8 cellular contexts compared by ENCODE assay signal in the genomic region with DNA sequence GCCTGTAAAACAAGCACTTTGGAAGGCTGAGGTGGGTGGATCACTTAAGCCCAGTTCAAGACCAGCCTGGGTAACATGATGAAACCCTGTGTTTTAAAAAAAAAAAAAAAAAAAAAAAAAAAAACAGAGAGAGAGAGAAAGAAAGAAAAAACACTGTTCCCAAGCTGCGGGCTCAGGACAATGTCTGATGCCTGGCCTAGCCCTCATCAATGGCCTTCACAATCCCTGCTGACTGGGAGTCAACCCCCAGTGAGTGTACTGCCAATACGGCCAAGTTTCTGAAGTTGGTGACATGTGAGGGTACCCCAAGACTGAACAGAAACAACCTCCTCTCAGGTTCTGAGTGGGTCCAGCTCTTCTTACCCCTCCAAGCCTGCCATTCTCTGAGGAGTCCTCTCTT.
DNase-seq lines count a peak whose midpoint lies in the region; ATAC-seq and TF ChIP-seq lines count a peak whose summit lies in the region.
"Had no signal": no experiment of that assay in that cellular context is flagged by ENCODE, and none has a peak within 500 bp of the region (broad histone marks: within the 10 kb centered on the region; RNA-seq: fewer than 3 reads in every experiment).

No MANE protein-coding gene starts in this region.

- no peak overlapping the region for H2BK5ac ChIP-seq in IMR-90 (ENCODE audit: low read depth, low read length, poor library complexity, severe bottlenecking)

- peak overlapping the region; percentile 73; the same call in 1 of the 2 replicates for H3K27ac ChIP-seq in IMR-90 (ENCODE audit: insufficient read depth, low read length)

- peaks cover 2% of the 10 kb centered on the region for H3K36me3 Mint-ChIP-seq in activated naive CD8-positive, alpha-beta T cell treated with anti-CD3 and anti-CD28 coated beads, Interleukin-2, amount 50 U/mL, for 24 hours (ENCODE audit: low read depth)
- H3K36me3 Mint-ChIP-seq in stimulated activated naive B cell treated with anti-CD40 and anti-IgM and Interleukin-4, amounts not matched to agents 10 μg/mL and 1 μg/mL and 100 μg/mL, for 72 hours, result peaks cover 2 to 9% of the 10 kb centered on the region in 2 donors

- peak overlapping the region; percentile 82 for H3K27ac Mint-ChIP-seq in activated naive CD8-positive, alpha-beta T cell treated with anti-CD3 and anti-CD28 coated beads, Interleukin-2, amount 50 U/mL, for 24 hours
- H3K27ac Mint-ChIP-seq in stimulated activated naive B cell treated with anti-CD40 and anti-IgM and Interleukin-4, amounts not matched to agents 10 μg/mL and 1 μg/mL and 100 μg/mL, for 72 hours, result no peak overlapping the region

- TF ChIP-seq CTCF in IMR-90 (conservative IDR thresholded peaks at IDR 0.05; ENCODE audit: low read depth, low read length) (no peak), omental fat pad (IDR thresholded peaks at IDR 0.05) (no peak)

- peaks cover 86% of the 10 kb centered on the region for H4K20me1 ChIP-seq in IMR-90 (ENCODE audit: insufficient read depth, low read length)

- no peak overlapping the region for H2AFZ ChIP-seq in IMR-90 (replicated peaks; ENCODE audit: low read length, poor library complexity)

- H3K27me3 Mint-ChIP-seq in activated naive CD8-positive, alpha-beta T cell treated with anti-CD3 and anti-CD28 coated beads, Interleukin-2, amount 50 U/mL, for 24 hours, result no peaks in the 10 kb centered on the region
- H3K27me3 Mint-ChIP-seq in stimulated activated naive B cell treated with anti-CD40 and anti-IgM and Interleukin-4, amounts not matched to agents 10 μg/mL and 1 μg/mL and 100 μg/mL, for 72 hours, result no peaks in the 10 kb centered on the region

- TF ChIP-seq RAD21 in IMR-90 (IDR thresholded peaks at IDR 0.05; ENCODE audit: low read length), result no peak

- no peak overlapping the region for H2BK20ac ChIP-seq in IMR-90 (ENCODE audit: low read depth, low read length)

- H3K79me1 ChIP-seq in IMR-90 (ENCODE audit: low read depth in 1 of 2, low read length in 2 of 2), result peaks cover 2 to 87% of the 10 kb centered on the region in 2 experiments; a peak in 3 of 4 replicates

- H3K9me3 Mint-ChIP-seq in activated naive CD8-positive, alpha-beta T cell treated with anti-CD3 and anti-CD28 coated beads, Interleukin-2, amount 50 U/mL, for 24 hours, result no peaks in the 10 kb centered on the region
- no peaks in the 10 kb centered on the region for H3K9me3 Mint-ChIP-seq in stimulated activated naive B cell treated with anti-CD40 and anti-IgM and Interleukin-4, amounts not matched to agents 10 μg/mL and 1 μg/mL and 100 μg/mL, for 72 hours

- peak overlapping the region in 1 of 2 experiments; percentile 36; a peak in 1 of 4 replicates for H4K8ac ChIP-seq in IMR-90 (ENCODE audit: low read depth in 2 of 2, low read length in 2 of 2)

- H3K56ac ChIP-seq in IMR-90 (ENCODE audit: extremely low read depth, insufficient read depth, low read length), result no peak overlapping the region

- H2BK120ac ChIP-seq in IMR-90 (ENCODE audit: low read depth, low read length), result no peak overlapping the region; the same call in 1 of the 2 replicates

- no peaks in the 10 kb centered on the region for H3K27me3 ChIP-seq in IMR-90 (ENCODE audit: control insufficient read depth, insufficient read depth, low read length)

- no peaks in the 10 kb centered on the region for H3K36me3 ChIP-seq in IMR-90 (ENCODE audit: control insufficient read depth, insufficient read depth, low read length)

- no peak overlapping the region for H3K14ac ChIP-seq in IMR-90 (replicated peaks; ENCODE audit: low read depth, low read length)

- POLR2A ChIA-PET in IMR-90 (lab: Charles Lee; ENCODE audit: unreplicated experiment), result no interaction called here

- ATAC-seq in IMR-90 (ENCODE audit: low read depth), result no peak
- no peak for ATAC-seq in activated naive CD8-positive, alpha-beta T cell treated with anti-CD3 and anti-CD28 coated beads, Interleukin-2, amount 50 U/mL, for 24 hours
- ATAC-seq in left colon, result peak; percentile 3
- ATAC-seq in stimulated activated naive B cell treated with anti-CD40 and anti-IgM and Interleukin-4, amounts not matched to agents 10 μg/mL and 1 μg/mL and 100 μg/mL, for 72 hours (replicated peaks), result peak; percentile 3 to 31
- ATAC-seq in HG03159 (IDR thresholded peaks at IDR 0.05; ENCODE audit: unreplicated experiment), result no peak
- ATAC-seq in omental fat pad (ENCODE audit: low FRiP score), result no peak

- H3K4me2 ChIP-seq in IMR-90 (ENCODE audit: low read depth, low read length), result no peak overlapping the region; the same call in 1 of the 2 replicates

- in situ Hi-C loops in IMR-90 (cut with MboI; ENCODE audit: low sequenced_read_pairs), result loop anchor here (10.0 kb wide), 1 partner anchor 171 kb away; the partner anchor contains the start of gene SPG7

- dilution Hi-C loops in IMR-90 (cut with HindIII; ENCODE audit: low sequenced_read_pairs, unreplicated experiment), result no loop called here

- peaks cover 86% of the 10 kb centered on the region for H3K4me1 Mint-ChIP-seq in activated naive CD8-positive, alpha-beta T cell treated with anti-CD3 and anti-CD28 coated beads, Interleukin-2, amount 50 U/mL, for 24 hours
- peaks cover 50 to 76% of the 10 kb centered on the region in 2 donors for H3K4me1 Mint-ChIP-seq in stimulated activated naive B cell treated with anti-CD40 and anti-IgM and Interleukin-4, amounts not matched to agents 10 μg/mL and 1 μg/mL and 100 μg/mL, for 72 hours

- peak overlapping the region; percentile 21 for H3K9ac ChIP-seq in IMR-90 (ENCODE audit: low read depth, low read length)

- peaks cover 34% of the 10 kb centered on the region for H3K9me1 ChIP-seq in IMR-90 (ENCODE audit: insufficient read depth, low read length)

- H3K18ac ChIP-seq in IMR-90 (ENCODE audit: low read depth, low read length), result peak overlapping the region; percentile 7; the same call in 1 of the 2 replicates

- peaks cover 25% of the 10 kb centered on the region for H3K4me1 ChIP-seq in IMR-90 (ENCODE audit: control insufficient read depth, insufficient read depth, low read length)

- no peaks in the 10 kb centered on the region for H3K9me3 ChIP-seq in IMR-90 (ENCODE audit: control insufficient read depth, insufficient read depth, low read length)

- H2AK9ac ChIP-seq in IMR-90 (replicated peaks; ENCODE audit: low read depth, low read length, poor library complexity), result no peak overlapping the region

- peak overlapping the region; percentile 7; the same call in 1 of the 2 replicates for H2AK5ac ChIP-seq in IMR-90 (ENCODE audit: low read depth, low read length)

- 0 out of 2 replicates have a peak overlapping the region, but pooled peaks have one; percentile 15 for H3K4ac ChIP-seq in IMR-90 (ENCODE audit: low read depth, low read length)

- no peak overlapping the region for H3K4me3 ChIP-seq in IMR-90 (ENCODE audit: insufficient read depth, low read depth, low read length)

- no peak for TF ChIP-seq POLR2A in IMR-90 (IDR thresholded peaks at IDR 0.05; ENCODE audit: low read depth, low read length)

- no peak overlapping the region for H2BK15ac ChIP-seq in IMR-90 (ENCODE audit: low read depth, low read length)

- peak overlapping the region; percentile 3; the same call in 1 of the 2 replicates for H4K5ac ChIP-seq in IMR-90 (ENCODE audit: low read depth, low read length)

- no CpG with 5 or more reads among the region's 2 CpGs for WGBS in IMR-90 (ENCODE audit: extremely low coverage in 2 of 2, insufficient read length in 1 of 2), 2 experiments

- H4K91ac ChIP-seq in IMR-90 (ENCODE audit: insufficient read depth, low read depth, low read length), result no peak overlapping the region

- H3K4me3 Mint-ChIP-seq in activated naive CD8-positive, alpha-beta T cell treated with anti-CD3 and anti-CD28 coated beads, Interleukin-2, amount 50 U/mL, for 24 hours, result no peak overlapping the region
- no peak overlapping the region for H3K4me3 Mint-ChIP-seq in stimulated activated naive B cell treated with anti-CD40 and anti-IgM and Interleukin-4, amounts not matched to agents 10 μg/mL and 1 μg/mL and 100 μg/mL, for 72 hours

- DNase-seq in IMR-90, result no peak
- no peak for DNase-seq in activated naive CD8-positive, alpha-beta T cell treated with anti-CD3 and anti-CD28 coated beads, Interleukin-2, amount 50 U/mL, for 24 hours
- no peak for DNase-seq in left colon
- DNase-seq in stimulated activated naive B cell treated with anti-CD40 and anti-IgM and Interleukin-4, amounts not matched to agents 10 μg/mL and 1 μg/mL and 100 μg/mL, for 72 hours, result no peak
- DNase-seq in NK-92 treated with Interleukin-12 subunit alpha and Interleukin-12 subunit beta, amount 100 ng/mL, for 24 hours (lab: John Stamatoyannopoulos, UW), result no peak
- DNase-seq in omental fat pad (ENCODE audit: low spot score), result no peak
- DNase-seq: NCI-H2029 had no signal

- CTCF ChIA-PET in IMR-90 (lab: Yijun Ruan, JAX), result interaction anchor here (0.6 kb wide), 2 partner anchors 44 to 71 kb away, joined by 4 to 6 read pairs; no protein-coding TSS in a partner anchor

- H3K23ac ChIP-seq in IMR-90 (ENCODE audit: low read depth, low read length), result no peak overlapping the region; the same call in 1 of the 2 replicates

- no TSS peak for BruUV-seq in IMR-90 (replicated peaks; lab: Mats Ljungman, UMichigan)

- intact Hi-C loops in IMR-90 (cut with micrococcal nuclease), result no loop called here
- intact Hi-C loops in left colon (cut with DNase I, micrococcal nuclease), result no loop called here

TF ChIP-seq in IMR-90, 13 proteins besides CTCF, POLR2A, EP300 and RAD21:
- TF ChIP-seq USF2 (IDR thresholded peaks at IDR 0.05; ENCODE audit: low read depth, low read length) (no peak), MXI1 (IDR thresholded peaks at IDR 0.05; ENCODE audit: borderline replicate concordance, low read depth, low read length) (no peak), CEBPB (IDR thresholded peaks at IDR 0.05; ENCODE audit: low read depth, low read length) (no peak), MAFK (IDR thresholded peaks at IDR 0.05; ENCODE audit: low read depth, low read length) (no peak), MAZ (IDR thresholded peaks at IDR 0.05; ENCODE audit: borderline replicate concordance, low read depth, low read length) (no peak), SMC3 (IDR thresholded peaks at IDR 0.05; ENCODE audit: low read depth, low read length) (no peak)

Comparison
In these comparisons a context has a peak if more than half of its experiments do, and no peak if none do; other contexts are left out.
1. ATAC-seq: peak in left colon (single experiment) and stimulated activated naive B cell treated with anti-CD40 and anti-IgM and Interleukin-4, amounts not matched to agents 10 μg/mL and 1 μg/mL and 100 μg/mL, for 72 hours (2 of 2); none in IMR-90 (single experiment), activated naive CD8-positive, alpha-beta T cell treated with anti-CD3 and anti-CD28 coated beads, Interleukin-2, amount 50 U/mL, for 24 hours (single experiment), HG03159 (single experiment) and omental fat pad (single experiment).